ENCODE assay signal across 7 cellular contexts in genomic region chr18:63155169-63155852, GRCh38.
DNase-seq lines count a peak whose midpoint lies in the region; ATAC-seq lines count a peak whose summit lies in the region.

No MANE protein-coding gene starts in this region.

- H3K4me1 Mint-ChIP-seq in central memory CD8-positive, alpha-beta T cell = peaks cover 95% of the 10 kb centered on the region

- peak overlapping the region; percentile 89 for H3K27ac Mint-ChIP-seq in central memory CD8-positive, alpha-beta T cell (ENCODE audit: low read depth)

- no peaks in the 10 kb centered on the region for H3K27me3 Mint-ChIP-seq in central memory CD8-positive, alpha-beta T cell

- DNase-seq in NCI-H2029 (lab: John Stamatoyannopoulos, UW) = peak; percentile 80
- peak; percentile 74 for DNase-seq in activated CD4-positive, CD25-positive, alpha-beta regulatory T cell treated with anti-CD3 and anti-CD28 coated beads, Interleukin-2, amount 50 U/mL, for 16 hours (ENCODE audit: low read depth, low spot score)
- DNase-seq in central memory CD8-positive, alpha-beta T cell (ENCODE audit: low spot score in 2 of 2) = peak; percentile 75 to 76
- DNase-seq in lung microvascular endothelial cell (ENCODE audit: low read depth in 2 of 2) = peak; percentile 37 to 63
- peak; percentile 50 to 57 for DNase-seq in stimulated activated CD8-positive, alpha-beta memory T cell treated with anti-CD3 and anti-CD28 coated beads, Interleukin-2, amount 100 ng/mL, for 1 hour (ENCODE audit: low read depth in 2 of 2)

- H3K9me3 Mint-ChIP-seq in central memory CD8-positive, alpha-beta T cell = no peaks in the 10 kb centered on the region

- ATAC-seq in GM18520 (IDR thresholded peaks at IDR 0.05; ENCODE audit: unreplicated experiment) (peak; percentile 32), HG02973 (IDR thresholded peaks at IDR 0.05; ENCODE audit: unreplicated experiment) (peak; percentile 27)
- peak; percentile 83 for ATAC-seq in central memory CD8-positive, alpha-beta T cell (replicated peaks; ENCODE audit: extremely low read depth, poor library complexity, severe bottlenecking)

- H3K36me3 Mint-ChIP-seq in central memory CD8-positive, alpha-beta T cell (ENCODE audit: insufficient read depth) = peaks cover 15% of the 10 kb centered on the region

- peak overlapping the region; percentile 71 for H3K4me3 Mint-ChIP-seq in central memory CD8-positive, alpha-beta T cell

Comparison
In these comparisons a context has a peak if more than half of its experiments do, and no peak if none do; other contexts are left out.
1. Peak in every context shown above with its lines: DNase-seq and ATAC-seq.
2. ATAC-seq: peak in every context shown above with its lines; median percentile 83 in central memory CD8-positive, alpha-beta T cell; 32 in GM18520; 27 in HG02973.